In the genomic region with DNA sequence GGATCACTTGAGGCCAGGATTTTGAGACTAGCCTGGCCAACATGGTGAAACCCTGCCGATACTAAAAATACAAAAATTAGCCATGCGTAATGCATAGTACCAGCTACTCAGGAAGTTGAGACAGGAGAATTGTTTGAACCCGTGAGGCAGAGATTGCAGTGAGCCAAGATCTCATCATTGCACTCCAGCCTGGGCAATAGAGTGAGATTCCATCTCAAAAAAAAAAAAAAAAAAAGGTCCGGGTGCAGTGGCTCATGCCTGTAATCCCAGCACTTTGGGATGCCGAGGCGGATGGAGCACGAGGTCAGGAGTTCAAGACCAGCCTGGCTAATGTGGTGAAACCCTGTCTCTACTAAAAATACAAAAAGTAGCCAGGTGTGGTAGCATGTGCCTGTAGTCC, we compare ENCODE assay signal across 1 cellular context.
TF ChIP-seq lines count a peak whose summit lies in the region.

No MANE protein-coding gene starts in this region.

TF ChIP-seq in K562, 482 proteins besides CTCF, POLR2A, EP300 and RAD21:
- peak; percentile 56 for TF ChIP-seq ZNF384 (IDR thresholded peaks at IDR 0.05; ENCODE audit: low read depth, low read length)
